1 cellular context compared by ENCODE assay signal in genomic region chr19:1648156-1648925, GRCh38.
TF ChIP-seq lines count a peak whose summit lies in the region.

No MANE protein-coding gene starts in this region.

TF ChIP-seq in H1, 55 proteins besides CTCF, POLR2A, EP300 and RAD21 (continued from another document):
- TF ChIP-seq EGR1 (IDR thresholded peaks at IDR 0.05; ENCODE audit: borderline replicate concordance, low read depth, low read length): no peak
- no peak for TF ChIP-seq SIX5 (IDR thresholded peaks at IDR 0.05; ENCODE audit: low read depth, low read length)
- TF ChIP-seq HDAC2 (IDR thresholded peaks at IDR 0.05; ENCODE audit: borderline replicate concordance in 1 of 2, low read depth in 2 of 2, low read length in 2 of 2): no peak
- no peak for TF ChIP-seq FOSL1 (IDR thresholded peaks at IDR 0.05; ENCODE audit: insufficient read depth, low read depth, low read length)
- no peak for TF ChIP-seq SP2 (IDR thresholded peaks at IDR 0.05; ENCODE audit: low read length)
- TF ChIP-seq, protein P1, sequence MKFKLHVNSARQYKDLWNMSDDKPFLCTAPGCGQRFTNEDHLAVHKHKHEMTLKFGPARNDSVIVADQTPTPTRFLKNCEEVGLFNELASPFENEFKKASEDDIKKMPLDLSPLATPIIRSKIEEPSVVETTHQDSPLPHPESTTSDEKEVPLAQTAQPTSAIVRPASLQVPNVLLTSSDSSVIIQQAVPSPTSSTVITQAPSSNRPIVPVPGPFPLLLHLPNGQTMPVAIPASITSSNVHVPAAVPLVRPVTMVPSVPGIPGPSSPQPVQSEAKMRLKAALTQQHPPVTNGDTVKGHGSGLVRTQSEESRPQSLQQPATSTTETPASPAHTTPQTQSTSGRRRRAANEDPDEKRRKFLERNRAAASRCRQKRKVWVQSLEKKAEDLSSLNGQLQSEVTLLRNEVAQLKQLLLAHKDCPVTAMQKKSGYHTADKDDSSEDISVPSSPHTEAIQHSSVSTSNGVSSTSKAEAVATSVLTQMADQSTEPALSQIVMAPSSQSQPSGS (IDR thresholded peaks at IDR 0.05; ENCODE audit: low read length): no peak
- TF ChIP-seq SIRT6 (IDR thresholded peaks at IDR 0.05; ENCODE audit: low read length): no peak
- no peak for TF ChIP-seq GABPA (IDR thresholded peaks at IDR 0.05; ENCODE audit: borderline replicate concordance, insufficient read depth, low read length)
- no peak for TF ChIP-seq TCF12 (IDR thresholded peaks at IDR 0.05; ENCODE audit: low read depth, low read length)
